Comparison of ENCODE assay signal across 8 cellular contexts in the genomic region with DNA sequence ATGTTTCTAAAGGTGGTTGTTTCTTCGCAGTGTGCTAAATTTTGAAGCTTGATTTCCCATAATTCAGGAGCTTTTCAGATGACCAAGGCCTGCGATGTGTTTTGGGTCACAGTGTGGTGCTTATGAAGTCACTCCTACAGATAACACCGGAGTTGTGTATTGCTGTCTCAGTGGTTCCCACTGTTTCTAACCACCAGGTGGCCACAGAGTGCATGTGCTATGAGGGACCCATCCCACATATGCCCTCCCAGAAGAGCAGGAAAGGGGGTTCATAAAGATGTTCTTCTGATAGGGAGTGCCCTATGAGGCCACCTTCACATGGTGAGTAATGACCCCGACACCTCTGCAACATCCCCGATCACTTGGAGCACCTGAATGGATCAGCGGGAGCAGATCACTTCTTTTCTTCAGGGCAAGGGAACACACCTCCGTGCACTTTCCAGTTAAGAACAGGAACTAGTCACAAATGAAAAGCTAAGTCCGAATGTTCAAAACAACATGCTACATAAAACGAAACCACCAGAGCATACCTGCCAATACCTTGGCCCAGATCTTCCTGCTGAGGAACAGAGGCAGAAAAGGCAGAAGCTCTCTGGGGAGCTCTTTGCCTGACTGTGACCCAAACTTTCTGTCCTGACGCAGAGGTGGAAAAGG.
DNase-seq lines count a peak whose midpoint lies in the region; ATAC-seq, FAIRE-seq and TF ChIP-seq lines count a peak whose summit lies in the region.
"Not testable (repeated sequence)": the region's sequence is repeated elsewhere in the genome, so short reads cannot be mapped to it uniquely, and the experiment has no call there.

No MANE protein-coding gene starts in this region.

- H3K9me3 ChIP-seq in Peyer's patch; small intestine (ENCODE audit: control insufficient read depth, low read depth): not testable (repeated sequence)

- peak; percentile 75 for TF ChIP-seq CTCF in CD14-positive monocyte (IDR thresholded peaks at IDR 0.05)
- peak; percentile 93 for TF ChIP-seq CTCF in KMS-11 (conservative IDR thresholded peaks at IDR 0.05; ENCODE audit: low read depth, low read length)
- TF ChIP-seq CTCF in Peyer's patch (IDR thresholded peaks at IDR 0.05), result peak in 4 of 6 experiments; percentile 18 to 55 (median 40)
- peak; percentile 12; the same call in 1 of the 2 replicates for TF ChIP-seq CTCF in WI38 (IDR thresholded peaks at IDR 0.05; ENCODE audit: low read depth, low read length)
- TF ChIP-seq CTCF in choroid plexus epithelial cell (conservative IDR thresholded peaks at IDR 0.05; ENCODE audit: low read depth, low read length), result peak; percentile 13
- TF ChIP-seq CTCF in kidney epithelial cell (IDR thresholded peaks at IDR 0.05; ENCODE audit: insufficient read depth, low read length, poor library complexity, severe bottlenecking), result peak; percentile 19

- DNase-seq in CD14-positive monocyte (ENCODE audit: low spot score); kidney epithelial cell (ENCODE audit: low read depth): not testable (repeated sequence)
- DNase-seq in Peyer's patch (peak in 1 of 3 donors; percentile 58), choroid plexus epithelial cell (ENCODE audit: low read depth) (peak; percentile 4), small intestine (peak; percentile 31)

- H3K4me3 Mint-ChIP-seq in CD14-positive monocyte, result peak overlapping the region; percentile 20 to 49

- peaks cover 9 to 46% (median 39%) of the 10 kb centered on the region in 3 donors for H3K27me3 Mint-ChIP-seq in CD14-positive monocyte (ENCODE audit: low read depth in 3 of 3)

- not testable (repeated sequence) for H3K36me3 ChIP-seq in KMS-11 (ENCODE audit: insufficient read depth); Peyer's patch; kidney epithelial cell (ENCODE audit: control insufficient read depth, insufficient read depth, low read length); small intestine (ENCODE audit: control insufficient read depth in 2 of 2, insufficient read depth in 2 of 2, low read length in 2 of 2)

- intact Hi-C loops in CD14-positive monocyte (cut with micrococcal nuclease), result not testable (repeated sequence)

- peak overlapping the region; percentile 11 for H3K4me2 ChIP-seq in KMS-11

- not testable (repeated sequence) for H3K27me3 ChIP-seq in KMS-11 (ENCODE audit: insufficient read depth, low read depth); Peyer's patch; kidney epithelial cell (ENCODE audit: control insufficient read depth, insufficient read depth, low read length); small intestine (ENCODE audit: control insufficient read depth in 2 of 2, insufficient read depth in 2 of 2, low read length in 2 of 2)

- ATAC-seq in GM18502 (IDR thresholded peaks at IDR 0.05; ENCODE audit: poor library complexity, unreplicated experiment), result peak; percentile 69

- not testable (repeated sequence) for FAIRE-seq in small intestine (lab: Jason Lieb, UNC)

- TF ChIP-seq POLR2A in Peyer's patch (IDR thresholded peaks at IDR 0.05), result not testable (repeated sequence)

- not testable (repeated sequence) for H3K9ac ChIP-seq in KMS-11

- not testable (repeated sequence) for H4K20me1 ChIP-seq in KMS-11 (ENCODE audit: insufficient read depth)

- peak overlapping the region; percentile 35 for H2AFZ ChIP-seq in KMS-11 (ENCODE audit: low read depth)

- peak overlapping the region; percentile 74 for H3K4me3 ChIP-seq in KMS-11 (IDR thresholded peaks at IDR 0.05; ENCODE audit: insufficient read depth, low read depth, low read length)
- not testable (repeated sequence) for H3K4me3 ChIP-seq in Peyer's patch; WI38 (ENCODE audit: low read depth, low read length); choroid plexus epithelial cell (ENCODE audit: low read depth, low read length); kidney epithelial cell (ENCODE audit: low read depth, low read length); small intestine (ENCODE audit: low read depth in 1 of 2, low read length in 2 of 2)

- H3K36me3 Mint-ChIP-seq in CD14-positive monocyte, result not testable (repeated sequence)

- not testable (repeated sequence) for H3K79me2 ChIP-seq in KMS-11 (ENCODE audit: insufficient read depth, low read depth)

- peaks cover 13% of the 10 kb centered on the region for H3K4me1 Mint-ChIP-seq in CD14-positive monocyte

- peak overlapping the region in 1 of 7 donors; percentile 2 for H3K27ac Mint-ChIP-seq in CD14-positive monocyte

- H3K27ac ChIP-seq in KMS-11, result peak overlapping the region; percentile 5; the same call in 1 of the 2 replicates
- H3K27ac ChIP-seq in Peyer's patch; small intestine (ENCODE audit: low read depth in 1 of 2, low read length in 1 of 2): not testable (repeated sequence)

- not testable (repeated sequence) for H3K4me1 ChIP-seq in KMS-11 (ENCODE audit: low read depth, poor library complexity, severe bottlenecking); Peyer's patch; small intestine (ENCODE audit: control insufficient read depth in 2 of 2, insufficient read depth in 1 of 2, low read depth in 1 of 2, low read length in 1 of 2)

- not testable (repeated sequence) for H3K9me3 Mint-ChIP-seq in CD14-positive monocyte

- WGBS in small intestine, 3 donors, result 22 to 36% (median 27%) methylated on average over 9 to 10 of the region's 10 CpGs

Comparison
In these comparisons a context has a peak if more than half of its experiments do, and no peak if none do; other contexts are left out.
1. CTCF ChIP-seq: peak in every context shown above with its lines; median percentile 93 in KMS-11; 75 in CD14-positive monocyte; 40 in Peyer's patch; 19 in kidney epithelial cell; 13 in choroid plexus epithelial cell; 12 in WI38.